17 cellular contexts compared by ENCODE assay signal in genomic region chrX:131199086-131199485, GRCh38.
"Had no signal": no experiment of that assay in that cellular context is flagged by ENCODE, and none has a peak within 500 bp of the region (broad histone marks: within the 10 kb centered on the region; RNA-seq: fewer than 3 reads in every experiment).

No MANE protein-coding gene starts in this region.

- ATAC-seq: activated naive CD8-positive, alpha-beta T cell treated with anti-CD3 and anti-CD28 coated beads, Interleukin-2, amount 50 U/mL, for 24 hours; gastroesophageal sphincter; left lung; mucosa of descending colon; naive thymus-derived CD4-positive, alpha-beta T cell had no signal

- FAIRE-seq: islet of Langerhans had no signal

- H3K4me1 ChIP-seq: gastroesophageal sphincter, left lung, tibial nerve had no signal

- H3K27ac ChIP-seq: gastroesophageal sphincter, left lung, neutrophil, skin epidermis, tibial nerve had no signal

- H3K27me3 ChIP-seq: gastroesophageal sphincter, left lung, neutrophil, tibial nerve had no signal

- H3K4me3 ChIP-seq: gastroesophageal sphincter, left lung, mucosa of descending colon, skin epidermis, tibial nerve had no signal

- H3K36me3 ChIP-seq: gastroesophageal sphincter, left lung, neutrophil, tibial nerve had no signal

- H3K9me3 ChIP-seq: gastroesophageal sphincter, left lung, mucosa of descending colon, neutrophil, tibial nerve had no signal

- DNase-seq: activated CD4-positive, CD25-positive, alpha-beta regulatory T cell treated with anti-CD3 and anti-CD28 coated beads, Interleukin-2, amount 50 U/mL, for 72 hours; activated naive CD4-positive, alpha-beta T cell treated with anti-CD3 and anti-CD28 coated beads for 36 hours; activated naive CD8-positive, alpha-beta T cell treated with anti-CD3 and anti-CD28 coated beads, Interleukin-2, amount 50 U/mL, for 24 hours; activated T-cell treated with anti-CD3 and anti-CD28 coated beads for 4 hours; aorta; erythroblast; left lung; mucosa of descending colon; naive thymus-derived CD4-positive, alpha-beta T cell; posterior cingulate gyrus; stimulated activated CD4-positive, alpha-beta T cell treated with anti-CD3 and anti-CD28 coated beads, Interleukin-4, amount 100 ng/mL, for 24 hours; stimulated activated naive CD4-positive, alpha-beta T cell had no signal
